10 cellular contexts compared by ENCODE assay signal in the genomic region with DNA sequence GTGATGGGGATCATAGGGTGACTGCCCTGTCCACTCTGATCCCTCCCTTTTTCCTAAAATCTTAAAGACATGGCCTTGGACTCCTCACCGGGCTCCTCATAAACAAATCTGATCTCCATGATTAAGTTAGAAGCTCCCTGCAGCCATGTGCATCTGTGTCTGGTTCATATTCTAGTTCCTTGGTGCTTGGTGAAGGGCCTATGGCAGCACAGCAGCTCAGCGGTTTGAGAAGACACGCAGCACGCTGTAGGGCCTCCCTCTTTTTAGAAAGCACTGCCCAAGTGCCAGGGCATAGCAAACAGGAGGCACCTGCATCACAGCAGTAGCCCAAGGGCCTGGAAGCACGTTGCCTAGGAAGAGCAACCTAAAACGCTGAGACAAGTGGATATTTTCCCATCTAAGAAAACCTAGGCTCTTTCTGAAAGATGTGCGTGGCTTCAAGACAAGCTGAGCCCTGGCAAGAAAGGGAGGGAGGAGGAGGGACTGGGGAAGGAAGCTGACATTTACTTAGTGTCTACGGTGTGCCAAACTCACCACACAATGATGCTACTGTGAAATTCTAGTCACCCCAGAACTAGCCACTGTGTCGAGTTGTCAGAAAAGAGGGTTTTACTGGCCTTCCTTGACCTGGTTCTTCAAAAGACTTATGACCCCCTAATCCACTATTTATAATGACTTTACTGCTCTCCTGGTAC. TPM values are rescaled to one million over a fixed set of nuclear protein-coding genes. Genes with fewer than 3 reads are reported as not detected.
A peak's percentile ranks its signal among the peaks of the same experiment; 100 is the strongest.
DNase-seq lines count a peak whose midpoint lies in the region; ATAC-seq lines count a peak whose summit lies in the region.
"Had no signal": no experiment of that assay in that cellular context is flagged by ENCODE, and none has a peak within 500 bp of the region (broad histone marks: within the 10 kb centered on the region; RNA-seq: fewer than 3 reads in every experiment).

No MANE protein-coding gene starts in this region.

- H3K27me3 Mint-ChIP-seq in activated CD4-positive, alpha-beta T cell treated with anti-CD3 and anti-CD28 coated beads, Interleukin-2, amount 10 ng/mL, durations not matched to agents 24 days and 14 days, result no peaks in the 10 kb centered on the region
- no peaks in the 10 kb centered on the region for H3K27me3 Mint-ChIP-seq in activated naive CD8-positive, alpha-beta T cell treated with anti-CD3 and anti-CD28 coated beads for 36 hours
- no peaks in the 10 kb centered on the region for H3K27me3 Mint-ChIP-seq in stimulated activated naive B cell treated with anti-CD40 and anti-IgM and Interleukin-4, amounts not matched to agents 10 μg/mL and 1 μg/mL and 100 μg/mL, for 72 hours

- peak; percentile 23 for ATAC-seq in HG02970 (IDR thresholded peaks at IDR 0.05; ENCODE audit: low FRiP score, unreplicated experiment)
- peak; percentile 79 to 85 for ATAC-seq in stimulated activated naive B cell treated with anti-CD40 and anti-IgM and Interleukin-4, amounts not matched to agents 10 μg/mL and 1 μg/mL and 100 μg/mL, for 72 hours (replicated peaks)

- intact Hi-C loops in activated CD4-positive, alpha-beta T cell treated with anti-CD3 and anti-CD28 coated beads, Interleukin-2, amount 10 ng/mL, durations not matched to agents 24 days and 14 days (cut with micrococcal nuclease), result no loop called here

- H3K4me1 Mint-ChIP-seq in activated CD4-positive, alpha-beta T cell treated with anti-CD3 and anti-CD28 coated beads, Interleukin-2, amount 10 ng/mL, durations not matched to agents 24 days and 14 days, result peaks cover 22% of the 10 kb centered on the region
- H3K4me1 Mint-ChIP-seq in activated naive CD8-positive, alpha-beta T cell treated with anti-CD3 and anti-CD28 coated beads for 36 hours, result peaks cover 38% of the 10 kb centered on the region
- peaks cover 35 to 52% of the 10 kb centered on the region in 2 donors for H3K4me1 Mint-ChIP-seq in stimulated activated naive B cell treated with anti-CD40 and anti-IgM and Interleukin-4, amounts not matched to agents 10 μg/mL and 1 μg/mL and 100 μg/mL, for 72 hours

- H3K9me3 Mint-ChIP-seq in activated CD4-positive, alpha-beta T cell treated with anti-CD3 and anti-CD28 coated beads, Interleukin-2, amount 10 ng/mL, durations not matched to agents 24 days and 14 days, result no peaks in the 10 kb centered on the region
- H3K9me3 Mint-ChIP-seq in activated naive CD8-positive, alpha-beta T cell treated with anti-CD3 and anti-CD28 coated beads for 36 hours, result no peaks in the 10 kb centered on the region
- no peaks in the 10 kb centered on the region for H3K9me3 Mint-ChIP-seq in stimulated activated naive B cell treated with anti-CD40 and anti-IgM and Interleukin-4, amounts not matched to agents 10 μg/mL and 1 μg/mL and 100 μg/mL, for 72 hours

- DNase-seq in activated CD4-positive, alpha-beta T cell treated with anti-CD3 and anti-CD28 coated beads, Interleukin-2, amount 10 ng/mL, durations not matched to agents 24 days and 14 days, result no peak
- DNase-seq in activated CD4-positive, alpha-beta T cell treated with anti-CD3 and anti-CD28 coated beads for 1 hour, result no peak
- DNase-seq in activated naive CD8-positive, alpha-beta T cell treated with anti-CD3 and anti-CD28 coated beads for 36 hours, result no peak
- DNase-seq in stimulated activated naive B cell treated with anti-CD40 and anti-IgM and Interleukin-4, amounts not matched to agents 10 μg/mL and 1 μg/mL and 100 μg/mL, for 72 hours, result peak; percentile 47
- DNase-seq in cortex of kidney (lab: John Stamatoyannopoulos, UW) (no peak), SKM-1 treated with dmso at 0.1 percent for 144 hours (lab: John Stamatoyannopoulos, UW; ENCODE audit: unreplicated experiment) (no peak), NK-92 (lab: John Stamatoyannopoulos, UW; ENCODE audit: unreplicated experiment) (no peak)
- DNase-seq: stimulated activated CD4-positive, alpha-beta T cell treated with anti-CD3 and anti-CD28 coated beads, Interleukin-12 subunit alpha, Interleukin-12 subunit beta, amount 100 ng/mL, for 4 hours had no signal

- H3K4me3 Mint-ChIP-seq in activated CD4-positive, alpha-beta T cell treated with anti-CD3 and anti-CD28 coated beads, Interleukin-2, amount 10 ng/mL, durations not matched to agents 24 days and 14 days, result no peak overlapping the region
- peak overlapping the region; percentile 1 for H3K4me3 Mint-ChIP-seq in activated naive CD8-positive, alpha-beta T cell treated with anti-CD3 and anti-CD28 coated beads for 36 hours
- H3K4me3 Mint-ChIP-seq in stimulated activated naive B cell treated with anti-CD40 and anti-IgM and Interleukin-4, amounts not matched to agents 10 μg/mL and 1 μg/mL and 100 μg/mL, for 72 hours, result peak overlapping the region; percentile 50 to 66

- peak overlapping the region; percentile 72 for H3K27ac Mint-ChIP-seq in activated CD4-positive, alpha-beta T cell treated with anti-CD3 and anti-CD28 coated beads, Interleukin-2, amount 10 ng/mL, durations not matched to agents 24 days and 14 days
- H3K27ac Mint-ChIP-seq in activated naive CD8-positive, alpha-beta T cell treated with anti-CD3 and anti-CD28 coated beads for 36 hours, result peak overlapping the region; percentile 59
- peak overlapping the region; percentile 94 for H3K27ac Mint-ChIP-seq in stimulated activated naive B cell treated with anti-CD40 and anti-IgM and Interleukin-4, amounts not matched to agents 10 μg/mL and 1 μg/mL and 100 μg/mL, for 72 hours

- peaks cover 17% of the 10 kb centered on the region for H3K36me3 Mint-ChIP-seq in activated CD4-positive, alpha-beta T cell treated with anti-CD3 and anti-CD28 coated beads, Interleukin-2, amount 10 ng/mL, durations not matched to agents 24 days and 14 days (ENCODE audit: low read depth)
- peaks cover 10% of the 10 kb centered on the region for H3K36me3 Mint-ChIP-seq in activated naive CD8-positive, alpha-beta T cell treated with anti-CD3 and anti-CD28 coated beads for 36 hours
- H3K36me3 Mint-ChIP-seq in stimulated activated naive B cell treated with anti-CD40 and anti-IgM and Interleukin-4, amounts not matched to agents 10 μg/mL and 1 μg/mL and 100 μg/mL, for 72 hours, result peaks cover 20 to 23% of the 10 kb centered on the region in 2 donors

RNA-seq across cellular contexts. Expression of a gene that starts 14.9 kb away (rescaled TPM):
- 52.6 and 57.3 TPM in 2 replicates for total RNA-seq in activated CD4-positive, alpha-beta T cell treated with anti-CD3 and anti-CD28 coated beads, Interleukin-2, amount 10 ng/mL, durations not matched to agents 24 days and 14 days
- total RNA-seq in activated naive CD8-positive, alpha-beta T cell treated with anti-CD3 and anti-CD28 coated beads for 36 hours, result 10 to 100 TPM; 41.1 to 49.9 TPM

RNA-seq across cellular contexts. Expression of a gene that starts 15.3 kb away (rescaled TPM):
- 89.4 and 94.8 TPM in 2 replicates for total RNA-seq in activated CD4-positive, alpha-beta T cell treated with anti-CD3 and anti-CD28 coated beads, Interleukin-2, amount 10 ng/mL, durations not matched to agents 24 days and 14 days
- total RNA-seq in activated naive CD8-positive, alpha-beta T cell treated with anti-CD3 and anti-CD28 coated beads for 36 hours, result 10 to 100 TPM; 57.5 to 59.6 TPM

RNA-seq across cellular contexts. Expression of a gene that starts 31.4 kb away (rescaled TPM):
- total RNA-seq in activated CD4-positive, alpha-beta T cell treated with anti-CD3 and anti-CD28 coated beads, Interleukin-2, amount 10 ng/mL, durations not matched to agents 24 days and 14 days, result 0.09 TPM in 2 replicates
- total RNA-seq in activated naive CD8-positive, alpha-beta T cell treated with anti-CD3 and anti-CD28 coated beads for 36 hours, result under 1 TPM in 1 of 2 experiments, not detected in 1; 0.19 TPM
- total RNA-seq: vagina had no signal

RNA-seq across cellular contexts. Expression of a gene that starts 32.0 kb away (rescaled TPM):
- 63.9 and 64.4 TPM in 2 replicates for total RNA-seq in activated CD4-positive, alpha-beta T cell treated with anti-CD3 and anti-CD28 coated beads, Interleukin-2, amount 10 ng/mL, durations not matched to agents 24 days and 14 days
- 10 to 100 TPM; 71.4 to 73.2 TPM for total RNA-seq in activated naive CD8-positive, alpha-beta T cell treated with anti-CD3 and anti-CD28 coated beads for 36 hours

RNA-seq across cellular contexts. Expression of a gene that starts 45.2 kb away (rescaled TPM):
- 0.33 and 0.36 TPM in 2 replicates for total RNA-seq in activated CD4-positive, alpha-beta T cell treated with anti-CD3 and anti-CD28 coated beads, Interleukin-2, amount 10 ng/mL, durations not matched to agents 24 days and 14 days
- under 1 TPM; 0.14 to 0.33 TPM for total RNA-seq in activated naive CD8-positive, alpha-beta T cell treated with anti-CD3 and anti-CD28 coated beads for 36 hours
- total RNA-seq: vagina had no signal
